In genomic region chr16:84326545-84326944, GRCh38 we compare ENCODE assay signal across 28 cellular contexts. TPM values are rescaled to one million over a fixed set of nuclear protein-coding genes. Genes with fewer than 3 reads are reported as not detected.
"Had no signal": no experiment of that assay in that cellular context is flagged by ENCODE, and none has a peak within 500 bp of the region (broad histone marks: within the 10 kb centered on the region; RNA-seq: fewer than 3 reads in every experiment).

No MANE protein-coding gene starts in this region.

- H3K36me3 Mint-ChIP-seq: mesothelial cell of epicardium had no signal

- H3K36me3 ChIP-seq: colonic mucosa, esophagus squamous epithelium, gastrocnemius medialis, heart right ventricle, left lung had no signal

- ATAC-seq: effector memory CD8-positive, alpha-beta T cell; esophagus mucosa; gastrocnemius medialis; heart right ventricle; left cardiac atrium; left lung; left ventricle myocardium superior; lower lobe of right lung; mucosa of descending colon had no signal

- DNase-seq: colonic mucosa; cortex of kidney; effector CD8-positive, alpha-beta T cell; effector memory CD8-positive, alpha-beta T cell; endodermal cell; erythroblast; esophagus squamous epithelium; foreskin fibroblast; foreskin melanocyte; gastrocnemius medialis; glutamatergic neuron; head of caudate nucleus; heart right ventricle; hippocampal formation; left cardiac atrium; left lung; left ventricle myocardium superior; lower lobe of right lung; mesenchymal stem cell; mucosa of descending colon had no signal

- H3K4me1 ChIP-seq: colonic mucosa, esophagus squamous epithelium, gastrocnemius medialis, heart right ventricle, left lung, lower lobe of right lung had no signal

- H3K4me3 ChIP-seq: colonic mucosa, esophagus squamous epithelium, gastrocnemius medialis, heart right ventricle, left lung, lower lobe of right lung, mucosa of descending colon had no signal

- H3K27me3 ChIP-seq: colonic mucosa, left lung had no signal

- H3K27ac Mint-ChIP-seq: dendritic cell treated with granulocyte-macrophage colony-stimulating factor and Interleukin-4, amounts not matched to agents 40 ng/mL and 50 ng/mL, for 4 days; effector memory CD8-positive, alpha-beta T cell; endodermal cell; mesothelial cell of epicardium had no signal

- H3K27ac ChIP-seq: colonic mucosa, epithelial cell of prostate, esophagus squamous epithelium, gastrocnemius medialis, heart right ventricle, left lung, lower lobe of right lung had no signal

- H3K9me3 ChIP-seq: colonic mucosa, esophagus squamous epithelium, gastrocnemius medialis, heart right ventricle, left lung, lower lobe of right lung, mucosa of descending colon had no signal

- H3K9me3 Mint-ChIP-seq: dendritic cell treated with granulocyte-macrophage colony-stimulating factor and Interleukin-4, amounts not matched to agents 40 ng/mL and 50 ng/mL, for 4 days; effector memory CD8-positive, alpha-beta T cell; endodermal cell; mesothelial cell of epicardium had no signal

- H3K4me3 Mint-ChIP-seq: dendritic cell treated with granulocyte-macrophage colony-stimulating factor and Interleukin-4, amounts not matched to agents 40 ng/mL and 50 ng/mL, for 4 days; effector memory CD8-positive, alpha-beta T cell; endodermal cell; mesothelial cell of epicardium had no signal

RNA-seq across cellular contexts. Expression of gene WFDC1, which starts 31.9 kb away (rescaled TPM):
- total RNA-seq: dermis microvascular lymphatic vessel endothelial cell, glomerular endothelial cell, lung microvascular endothelial cell had no signal

RNA-seq across cellular contexts. Expression of gene ATP2C2, which starts 41.8 kb away (rescaled TPM):
- total RNA-seq: dermis microvascular lymphatic vessel endothelial cell, glomerular endothelial cell, heart right ventricle, left cardiac atrium, left ventricle myocardium superior, myocyte had no signal
